ENCODE assay signal across 13 cellular contexts in genomic region chr6:134315974-134316391, GRCh38. TPM values are rescaled to one million over a fixed set of nuclear protein-coding genes. Genes with fewer than 3 reads are reported as not detected.
DNase-seq lines count a peak whose midpoint lies in the region; ATAC-seq, FAIRE-seq and TF ChIP-seq lines count a peak whose summit lies in the region.
"Had no signal": no experiment of that assay in that cellular context is flagged by ENCODE, and none has a peak within 500 bp of the region (broad histone marks: within the 10 kb centered on the region; RNA-seq: fewer than 3 reads in every experiment).

No MANE protein-coding gene starts in this region.

- no peak overlapping the region for H3K23ac ChIP-seq in H9 (ENCODE audit: insufficient read length, low read depth, low read length)

- no peak overlapping the region for H3K4ac ChIP-seq in H9 (ENCODE audit: low read depth, low read length)

- CTCF ChIA-PET in K562 (lab: Yijun Ruan, JAX; ENCODE audit: low intra/inter-chr PET ratio) (no interaction called here), A673 (lab: Charles Lee) (no interaction called here)

- H2BK15ac ChIP-seq in H9 (ENCODE audit: low read depth, low read length) = no peak overlapping the region

- H3K27ac ChIP-seq in K562 (ENCODE audit: extremely low read depth, low read depth, low read length) (peak overlapping the region; percentile 21; the same call in 1 of the 3 replicates), A673 (ENCODE audit: low read depth, low read length, poor library complexity, severe bottlenecking) (no peak overlapping the region), H9 (ENCODE audit: insufficient read length, low read depth, low read length) (no peak overlapping the region)
- H3K27ac ChIP-seq: gastroesophageal sphincter, thoracic aorta had no signal

- H4K91ac ChIP-seq in H9 (ENCODE audit: insufficient read length, low read depth, low read length) = no peak overlapping the region

- no peak overlapping the region for H3K56ac ChIP-seq in H9 (ENCODE audit: insufficient read length, low read depth, low read length)

- H3K4me3 ChIP-seq in K562 (no peak overlapping the region), A673 (ENCODE audit: low read depth, low read length, poor library complexity, severe bottlenecking) (no peak overlapping the region), lower leg skin (ENCODE audit: low read depth, poor library complexity, severe bottlenecking) (no peak overlapping the region)
- H3K4me3 ChIP-seq: gastroesophageal sphincter, thoracic aorta had no signal

- H3K4me1 ChIP-seq in K562 (replicated peaks in 1 of 2; ENCODE audit: control insufficient read depth in 2 of 2, insufficient read depth in 2 of 2, low read length in 2 of 2) = peaks cover 12 to 20% of the 10 kb centered on the region in 2 experiments; a peak in 4 of 5 replicates
- peaks cover 6% of the 10 kb centered on the region for H3K4me1 ChIP-seq in A673 (ENCODE audit: insufficient read depth, low read length, poor library complexity, severe bottlenecking)
- 0 out of 2 replicates have a peak, but pooled peaks cover 5% of the 10 kb centered on the region for H3K4me1 ChIP-seq in H9 (ENCODE audit: insufficient read depth, low read length)

- H3K27me3 ChIP-seq in K562 (ENCODE audit: control insufficient read depth in 2 of 2, insufficient read depth in 2 of 2, low read length in 2 of 2) (no peaks in the 10 kb centered on the region), A673 (replicated peaks; ENCODE audit: insufficient read depth, low read depth, low read length, poor library complexity) (peaks cover 3% of the 10 kb centered on the region), H9 (ENCODE audit: insufficient read depth, low read length) (no peaks in the 10 kb centered on the region)

- DNase-seq in C1 segment of cervical spinal cord (lab: John Stamatoyannopoulos, UW) = peak in 11 of 14 donors; percentile 10 to 80 (median 44)
- peak in 2 of 4 experiments; percentile 24 to 38 for DNase-seq in K562 (ENCODE audit: extremely low read depth in 1 of 4, low spot score in 3 of 4)
- DNase-seq in midbrain (lab: John Stamatoyannopoulos, UW) = peak; percentile 64
- DNase-seq in A673 (ENCODE audit: low spot score) = no peak
- DNase-seq in lower leg skin (ENCODE audit: low spot score in 2 of 2) = no peak
- DNase-seq in CD14-positive monocyte (ENCODE audit: low spot score) = no peak
- no peak for DNase-seq in H9
- DNase-seq: activated naive CD4-positive, alpha-beta T cell; SHP77 treated with DMSO at 0.1 percent for 48 hours had no signal

- H4K20me1 ChIP-seq in K562 (replicated peaks; ENCODE audit: control insufficient read depth, insufficient read depth, low read length) (no peaks in the 10 kb centered on the region), H9 (ENCODE audit: control insufficient read depth, insufficient read depth, insufficient read length) (no peaks in the 10 kb centered on the region)

- H3K27me3 Mint-ChIP-seq in CD14-positive monocyte (ENCODE audit: low read depth in 3 of 3) (peaks cover 37 to 46% (median 41%) of the 10 kb centered on the region in 3 donors), H9 (ENCODE audit: low read depth) (peaks cover 40% of the 10 kb centered on the region)

- H3K9me3 ChIP-seq in K562 (replicated peaks; ENCODE audit: control insufficient read depth, insufficient read depth, low read depth, low read length) (no peaks in the 10 kb centered on the region), A673 (ENCODE audit: low read depth, low read length, poor library complexity, severe bottlenecking) (no peaks in the 10 kb centered on the region), H9 (ENCODE audit: control insufficient read depth, low read depth, low read length) (no peaks in the 10 kb centered on the region)
- H3K9me3 ChIP-seq: gastroesophageal sphincter, thoracic aorta had no signal

- no peaks in the 10 kb centered on the region for H3K79me1 ChIP-seq in H9 (ENCODE audit: insufficient read depth, low read depth, low read length, poor library complexity, severe bottlenecking)

- no peak overlapping the region for H2AK5ac ChIP-seq in H9 (ENCODE audit: insufficient read length, low read length)

- no peak for TF ChIP-seq RAD21 in K562 (CRISPR knock-in tag; conservative IDR thresholded peaks at IDR 0.05 in 1 of 2, IDR thresholded peaks at IDR 0.05 in 1 of 2)

- no peak overlapping the region for H2BK12ac ChIP-seq in H9 (ENCODE audit: insufficient read length, low read depth, low read length)

- H3T11ph ChIP-seq in H9 (ENCODE audit: low read length) = no peak overlapping the region

- no peak overlapping the region for H2BK5ac ChIP-seq in H9 (ENCODE audit: insufficient read length, low read length)

- no peaks in the 10 kb centered on the region for H3K36me3 ChIP-seq in K562 (ENCODE audit: control insufficient read depth, insufficient read depth, low read length)
- no peaks in the 10 kb centered on the region for H3K36me3 ChIP-seq in A673 (ENCODE audit: insufficient read depth, low read length, poor library complexity, severe bottlenecking)
- H3K36me3 ChIP-seq: gastroesophageal sphincter, thoracic aorta had no signal

- no peak overlapping the region for H3K18ac ChIP-seq in H9 (ENCODE audit: insufficient read length, low read depth, low read length)

- peaks cover 9 to 24% (median 14%) of the 10 kb centered on the region in 7 donors for H3K9me3 Mint-ChIP-seq in CD14-positive monocyte
- H3K9me3 Mint-ChIP-seq in H9 = peaks cover 0 to 4% of the 10 kb centered on the region in 2 experiments; a peak in 1 of 5 replicates

- H3K14ac ChIP-seq in H9 (ENCODE audit: insufficient read depth, low read length) = no peak overlapping the region

- H2AFZ ChIP-seq in K562 (ENCODE audit: low read depth, low read length) (peak overlapping the region; percentile 70), H9 (ENCODE audit: low read length) (no peak overlapping the region)

- TF ChIP-seq CTCF in K562 (IDR thresholded peaks at IDR 0.05 in 2 of 3, conservative IDR thresholded peaks at IDR 0.05 in 1 of 3; ENCODE audit: insufficient read depth in 2 of 3, low read depth in 1 of 3, low read length in 3 of 3) (no peak), A673 (conservative IDR thresholded peaks at IDR 0.05; ENCODE audit: low read depth, low read length) (no peak), lower leg skin (IDR thresholded peaks at IDR 0.05) (no peak), CD14-positive monocyte (IDR thresholded peaks at IDR 0.05) (no peak), H9 (conservative IDR thresholded peaks at IDR 0.05) (no peak)

- no peak overlapping the region for H2BK20ac ChIP-seq in H9 (ENCODE audit: low read depth, low read length, poor library complexity, severe bottlenecking)

- peak; percentile 50 for ATAC-seq in HG02798 (IDR thresholded peaks at IDR 0.05; ENCODE audit: poor library complexity, unreplicated experiment)
- peak; percentile 79 for ATAC-seq in K562
- ATAC-seq: gastroesophageal sphincter had no signal

- H3K4me2 ChIP-seq in K562 (ENCODE audit: insufficient read depth, low read length) (peak overlapping the region; percentile 4; the same call in 1 of the 2 replicates), H9 (ENCODE audit: insufficient read depth, insufficient read length, low read length) (no peak overlapping the region)

- H3K27ac Mint-ChIP-seq in CD14-positive monocyte (no peak overlapping the region), H9 (peak overlapping the region in 1 of 3 experiments; percentile 92; a peak in 1 of 7 replicates)

- H3K9ac ChIP-seq in K562 (ENCODE audit: insufficient read depth in 1 of 2, low read depth in 2 of 2, low read length in 2 of 2) = no peak overlapping the region
- H3K9ac ChIP-seq in H9 (ENCODE audit: extremely low read depth, insufficient read length, low read length) = no peak overlapping the region

- POLR2A ChIA-PET in K562 (lab: Yijun Ruan, JAX) = interaction anchor here (0.6 to 1.4 kb wide), 3 partner anchors 9 to 150 kb away, joined by 3 to 6 read pairs (median 3); no protein-coding TSS in a partner anchor
- POLR2A ChIA-PET in A673 (lab: Charles Lee; ENCODE audit: low non-redundant PET) = no interaction called here

- no peak overlapping the region for H4K8ac ChIP-seq in H9 (replicated peaks; ENCODE audit: insufficient read length, low read depth, low read length)

- in situ Hi-C loops in K562 (cut with MboI) = no loop called here

- H3K23me2 ChIP-seq in H9 (ENCODE audit: insufficient read length, low read depth, low read length, poor library complexity, severe bottlenecking) = peaks cover 10% of the 10 kb centered on the region

- intact Hi-C loops in K562 (cut with micrococcal nuclease) = no loop called here
- intact Hi-C loops in A673 (cut with micrococcal nuclease; ENCODE audit: unreplicated experiment) = no loop called here
- intact Hi-C loops in lower leg skin (cut with DNase I; ENCODE audit: low total_unique reads) = no loop called here
- intact Hi-C loops in CD14-positive monocyte (cut with micrococcal nuclease) = loop anchor here in 1 of 2 donors (5.0 kb wide), 1 partner anchor 41 kb away; no protein-coding TSS in a partner anchor

- FAIRE-seq in K562 (lab: Jason Lieb, UNC) = peak; percentile 19
- FAIRE-seq: keratinocyte had no signal

- no peak for TF ChIP-seq EP300 in K562 (IDR thresholded peaks at IDR 0.05; ENCODE audit: low read length)

- 45% methylated on average over 2 of the region's 2 CpGs for WGBS in K562 (ENCODE audit: insufficient coverage, low coverage, missing lambda C conversion rate)
- WGBS in lower leg skin, 2 donors = 84 to 94% methylated on average over 2 of the region's 2 CpGs
- no CpG with 5 or more reads among the region's 2 CpGs for WGBS in H9 (ENCODE audit: extremely low coverage, insufficient read length, low lambda C conversion rate)

- H2BK120ac ChIP-seq in H9 (ENCODE audit: low read depth, low read length, poor library complexity, severe bottlenecking) = no peak overlapping the region

- peak overlapping the region in 1 of 2 donors; percentile 17 for H3K4me3 Mint-ChIP-seq in CD14-positive monocyte
- H3K4me3 Mint-ChIP-seq in H9 = peak overlapping the region in 1 of 2 experiments; percentile 64; a peak in 3 of 5 replicates

- H3K79me2 ChIP-seq in K562 (ENCODE audit: control insufficient read depth, insufficient read depth, low read length) (no peaks in the 10 kb centered on the region), H9 (ENCODE audit: insufficient read depth, low read length) (no peaks in the 10 kb centered on the region)

- H4K5ac ChIP-seq in H9 (ENCODE audit: insufficient read length, low read depth, low read length) = no peak overlapping the region

- H3K4me1 Mint-ChIP-seq in CD14-positive monocyte = peaks cover 17% of the 10 kb centered on the region
- H3K4me1 Mint-ChIP-seq in H9 = peaks cover 55 to 61% of the 10 kb centered on the region in 2 experiments

- no TSS peak for BruUV-seq in K562 (replicated peaks; lab: Mats Ljungman, UMichigan)
- BruUV-seq in A673 (replicated peaks; lab: Mats Ljungman, UMichigan) = no TSS peak

- H3K36me3 Mint-ChIP-seq in CD14-positive monocyte (peaks cover 10 to 21% of the 10 kb centered on the region in 2 donors), H9 (ENCODE audit: insufficient read depth in 1 of 3, low read depth in 3 of 3) (no peaks in the 10 kb centered on the region)

- H3K9me1 ChIP-seq in K562 (ENCODE audit: control insufficient read depth, insufficient read depth, low read length) = no peaks in the 10 kb centered on the region

- no peak for TF ChIP-seq POLR2A in K562 (conservative IDR thresholded peaks at IDR 0.05)
- no peak for TF ChIP-seq POLR2A in lower leg skin (IDR thresholded peaks at IDR 0.05)

RNA-seq across cellular contexts. Expression of gene SGK1, which starts 1.9 kb away (rescaled TPM):
- total RNA-seq in K562 (2011; cell fraction: chromatin; rRNA removed; ENCODE audit: low replicate concordance) = 35.0 and 54.6 TPM in 2 replicates
- 17.8 and 31.9 TPM in 2 replicates for total RNA-seq in K562 (2011; cell fraction: nucleolus; rRNA removed)
- total RNA-seq in K562 (2011; cell fraction: nucleoplasm; rRNA removed) = 34.4 and 40.1 TPM in 2 replicates
- total RNA-seq in K562 (2014; rRNA removed) (4.9 and 7.7 TPM in 2 replicates), K562 (2014; rRNA removed; fragmentation: Illumina TruSeq; extraction: Trizol) (3.7 and 4.1 TPM in 2 replicates), K562 (2015; rRNA removed; fragmentation: Illumina TruSeq; extraction: Trizol) (5.0 and 7.2 TPM in 2 replicates), K562 (2021) (3.7 and 4.3 TPM in 2 replicates), A673 (2021) (40.0 and 73.3 TPM in 2 replicates), lower leg skin (100 to 1,000 TPM in 3 of 4 donors, 10 to 100 TPM in 1; 95.1 to 919 (median 248) TPM), H9 (2021) (7.8 and 8.2 TPM in 2 replicates)
- polyA plus RNA-seq in K562 (2011; rRNA removed) (3.5 and 3.8 TPM in 2 replicates), K562 (2014; fragmentation: Illumina TruSeq; extraction: Trizol) (3.3 and 3.9 TPM in 2 replicates), K562 (2014; fragmentation: Nextera tagmentation; extraction: Ambion mirVana) (1 to 10 TPM; 3.5 to 3.9 TPM), K562 (2014; rRNA removed) (4.5 and 7.8 TPM in 2 replicates), CD14-positive monocyte (100 to 1,000 TPM; 373 to 419 TPM)
- 3.9 and 4.2 TPM in 2 replicates for polyA plus RNA-seq in K562 (2011; cell fraction: cytosol; rRNA removed)
- 29.7 and 31.8 TPM in 2 replicates for polyA plus RNA-seq in K562 (2011; cell fraction: nucleus; rRNA removed)
- 8.4 and 8.8 TPM in 2 replicates for polyA plus RNA-seq in K562 (2012)
- 5.2 and 6.6 TPM in 2 replicates for polyA minus RNA-seq in K562 (2011; rRNA and poly(A)+ RNA removed)
- 6.8 and 10.6 TPM in 2 replicates for polyA minus RNA-seq in K562 (2011; cell fraction: cytosol; rRNA and poly(A)+ RNA removed)
- 23.8 and 32.1 TPM in 2 replicates for polyA minus RNA-seq in K562 (2011; cell fraction: nucleus; rRNA and poly(A)+ RNA removed)

Comparison
In these comparisons a context has a peak if more than half of its experiments do, and no peak if none do; other contexts are left out.
1. DNase-seq: peak in C1 segment of cervical spinal cord (11 of 14) and midbrain (single experiment); none in A673 (single experiment), lower leg skin (0 of 2), CD14-positive monocyte (single experiment) and H9 (single experiment).